Comparison of ENCODE assay signal across 28 cellular contexts in the genomic region with DNA sequence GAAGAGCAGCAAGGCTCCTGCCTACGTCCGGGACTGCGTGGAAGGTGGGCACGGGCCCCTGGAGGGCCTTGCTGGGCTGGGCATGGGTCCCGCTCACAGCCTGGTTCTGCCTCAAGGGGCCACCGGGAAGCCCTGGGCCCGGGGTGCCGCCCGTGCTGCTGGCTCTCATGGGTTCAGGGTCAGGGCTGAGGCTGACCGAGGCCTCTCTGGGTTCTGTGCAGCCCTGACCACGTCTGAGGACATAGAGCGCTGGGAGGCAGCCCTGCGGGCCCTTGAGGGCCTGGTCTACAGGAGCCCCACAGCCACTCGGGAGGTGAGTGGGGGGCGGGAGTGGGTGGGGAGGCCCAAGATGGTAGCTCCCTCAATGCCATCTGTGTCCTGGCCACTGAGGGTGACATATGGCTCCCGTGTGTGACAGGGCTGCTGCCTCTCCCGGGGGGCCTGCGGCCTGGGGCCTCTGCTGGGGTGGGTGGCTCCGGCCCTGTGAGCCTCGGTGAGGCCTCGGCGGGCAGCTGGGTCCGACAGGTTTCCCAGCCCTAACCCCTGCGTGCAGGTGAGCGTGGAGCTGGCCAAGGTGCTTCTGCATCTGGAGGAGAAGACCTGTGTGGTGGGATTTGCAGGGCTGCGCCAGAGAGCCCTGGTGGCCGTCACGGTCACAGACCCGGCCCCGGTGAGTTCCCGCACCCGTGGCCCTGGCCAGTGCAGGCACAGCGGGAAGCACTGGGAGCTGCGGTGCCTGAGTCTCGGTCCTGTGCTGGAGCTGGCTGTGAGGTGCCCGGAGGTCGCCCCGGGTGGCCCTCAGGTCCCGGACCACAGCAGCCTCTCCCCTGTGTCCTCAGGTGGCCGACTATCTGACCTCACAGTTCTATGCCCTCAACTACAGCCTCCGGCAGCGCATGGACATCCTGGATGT. TPM values are rescaled to one million over a fixed set of nuclear protein-coding genes. Genes with fewer than 3 reads are reported as not detected.
"Had no signal": no experiment of that assay in that cellular context is flagged by ENCODE, and none has a peak within 500 bp of the region (broad histone marks: within the 10 kb centered on the region; RNA-seq: fewer than 3 reads in every experiment).

No MANE protein-coding gene starts in this region.

- H3K27ac ChIP-seq: breast epithelium, heart right ventricle, parathyroid adenoma, psoas muscle, spleen, suprapubic skin, tibial artery had no signal

- H3K4me3 ChIP-seq: breast epithelium, heart right ventricle, psoas muscle, spleen, suprapubic skin, tibial artery had no signal

- H3K4me3 Mint-ChIP-seq: activated B cell treated with CpG ODN at 0.5 μM for 24 hours; activated CD8-positive, alpha-beta T cell treated with anti-CD3 and anti-CD28 coated beads for 36 hours; activated T-cell treated with anti-CD3 and anti-CD28 coated beads, Interleukin-2, amount 50 U/mL, for 4 hours; activated T-helper 17 cell treated with anti-CD3 and anti-CD28 coated beads, Interleukin-2, amount 50 U/mL, for 72 hours; central memory CD8-positive, alpha-beta T cell; dendritic cell treated with granulocyte-macrophage colony-stimulating factor and Interleukin-4, amounts not matched to agents 40 ng/mL and 50 ng/mL, for 4 days; endodermal cell; mesothelial cell of epicardium; neural crest cell; T-helper 2 cell treated with Interferon-gamma antibody and Interleukin-4, amounts not matched to agents 5 μg/mL and 100 μg/mL, for 36 hours had no signal

- H3K4me1 ChIP-seq: breast epithelium, heart right ventricle, parathyroid adenoma, psoas muscle, spleen, suprapubic skin, tibial artery had no signal

- H3K4me1 Mint-ChIP-seq: activated B cell treated with CpG ODN at 0.5 μM for 24 hours; activated T-helper 17 cell treated with anti-CD3 and anti-CD28 coated beads, Interleukin-2, amount 50 U/mL, for 72 hours; central memory CD8-positive, alpha-beta T cell; endodermal cell; mesothelial cell of epicardium; naive B cell; neural crest cell had no signal

- ATAC-seq: activated CD8-positive, alpha-beta T cell treated with anti-CD3 and anti-CD28 coated beads for 36 hours; activated naive CD4-positive, alpha-beta T cell treated with anti-CD3 and anti-CD28 coated beads, Interleukin-2, amount 50 U/mL, for 72 hours; activated T-cell treated with anti-CD3 and anti-CD28 coated beads, Interleukin-2, amount 50 U/mL, for 4 hours; activated T-helper 17 cell treated with anti-CD3 and anti-CD28 coated beads, Interleukin-2, amount 50 U/mL, for 72 hours; esophagus mucosa; heart right ventricle; psoas muscle had no signal

- H3K27me3 Mint-ChIP-seq: activated B cell treated with CpG ODN at 0.5 μM for 24 hours; activated CD8-positive, alpha-beta T cell treated with anti-CD3 and anti-CD28 coated beads for 36 hours; activated T-helper 17 cell treated with anti-CD3 and anti-CD28 coated beads, Interleukin-2, amount 50 U/mL, for 72 hours; central memory CD8-positive, alpha-beta T cell; dendritic cell treated with granulocyte-macrophage colony-stimulating factor and Interleukin-4, amounts not matched to agents 40 ng/mL and 50 ng/mL, for 4 days; naive B cell had no signal

- H3K9me3 Mint-ChIP-seq: activated B cell treated with CpG ODN at 0.5 μM for 24 hours; activated CD8-positive, alpha-beta T cell treated with anti-CD3 and anti-CD28 coated beads for 36 hours; activated naive CD4-positive, alpha-beta T cell treated with anti-CD3 and anti-CD28 coated beads, Interleukin-2, amount 50 U/mL, for 72 hours; activated T-cell treated with anti-CD3 and anti-CD28 coated beads, Interleukin-2, amount 50 U/mL, for 4 hours; activated T-helper 17 cell treated with anti-CD3 and anti-CD28 coated beads, Interleukin-2, amount 50 U/mL, for 72 hours; central memory CD8-positive, alpha-beta T cell; dendritic cell treated with granulocyte-macrophage colony-stimulating factor and Interleukin-4, amounts not matched to agents 40 ng/mL and 50 ng/mL, for 4 days; endodermal cell; mesothelial cell of epicardium; naive B cell; neural crest cell; T-helper 2 cell treated with Interferon-gamma antibody and Interleukin-4, amounts not matched to agents 5 μg/mL and 100 μg/mL, for 36 hours had no signal

- H3K27ac Mint-ChIP-seq: activated B cell treated with CpG ODN at 0.5 μM for 24 hours; activated CD8-positive, alpha-beta T cell treated with anti-CD3 and anti-CD28 coated beads for 36 hours; activated naive CD4-positive, alpha-beta T cell treated with anti-CD3 and anti-CD28 coated beads, Interleukin-2, amount 50 U/mL, for 72 hours; activated T-helper 17 cell treated with anti-CD3 and anti-CD28 coated beads, Interleukin-2, amount 50 U/mL, for 72 hours; dendritic cell treated with granulocyte-macrophage colony-stimulating factor and Interleukin-4, amounts not matched to agents 40 ng/mL and 50 ng/mL, for 4 days; endodermal cell; mesothelial cell of epicardium; T-helper 2 cell treated with Interferon-gamma antibody and Interleukin-4, amounts not matched to agents 5 μg/mL and 100 μg/mL, for 36 hours had no signal

- H3K27me3 ChIP-seq: breast epithelium, heart right ventricle, spleen, suprapubic skin, tibial artery had no signal

- H3K9me3 ChIP-seq: breast epithelium, heart right ventricle, psoas muscle, spleen, suprapubic skin, tibial artery had no signal

- DNase-seq: activated B cell treated with CpG ODN at 0.5 μM for 24 hours; activated CD4-positive, alpha-beta T cell treated with anti-CD3 and anti-CD28 coated beads, Interleukin-2, amount 50 U/mL, for 1 hour; activated CD8-positive, alpha-beta T cell treated with anti-CD3 and anti-CD28 coated beads for 36 hours; activated gamma-delta T cell treated with Interleukin-2 at 50 U/mL for 16 hours; activated T-cell treated with anti-CD3 and anti-CD28 coated beads, Interleukin-2, amount 50 U/mL, for 4 hours; endodermal cell; foreskin fibroblast; heart right ventricle; naive B cell; nucleus accumbens; stimulated activated naive CD4-positive, alpha-beta T cell; T-helper 1 cell; tibial artery had no signal

RNA-seq across cellular contexts. Expression of gene PTX4, which starts 13.6 kb away (rescaled TPM):
- total RNA-seq: activated B cell treated with CpG ODN at 0.5 μM for 24 hours; activated CD8-positive, alpha-beta T cell treated with anti-CD3 and anti-CD28 coated beads for 36 hours; activated naive CD4-positive, alpha-beta T cell treated with anti-CD3 and anti-CD28 coated beads, Interleukin-2, amount 50 U/mL, for 72 hours; activated T-helper 17 cell treated with anti-CD3 and anti-CD28 coated beads, Interleukin-2, amount 50 U/mL, for 72 hours; breast epithelium; endodermal cell; esophagus mucosa; heart right ventricle; kidney epithelial cell; lower leg skin; mesothelial cell of epicardium; suprapubic skin had no signal
- polyA plus RNA-seq: heart right ventricle had no signal

RNA-seq across cellular contexts. Expression of gene TMEM204, which starts 31.1 kb away (rescaled TPM):
- total RNA-seq: endodermal cell had no signal
